Comparison of ENCODE assay signal across 1 cellular context in the genomic region with DNA sequence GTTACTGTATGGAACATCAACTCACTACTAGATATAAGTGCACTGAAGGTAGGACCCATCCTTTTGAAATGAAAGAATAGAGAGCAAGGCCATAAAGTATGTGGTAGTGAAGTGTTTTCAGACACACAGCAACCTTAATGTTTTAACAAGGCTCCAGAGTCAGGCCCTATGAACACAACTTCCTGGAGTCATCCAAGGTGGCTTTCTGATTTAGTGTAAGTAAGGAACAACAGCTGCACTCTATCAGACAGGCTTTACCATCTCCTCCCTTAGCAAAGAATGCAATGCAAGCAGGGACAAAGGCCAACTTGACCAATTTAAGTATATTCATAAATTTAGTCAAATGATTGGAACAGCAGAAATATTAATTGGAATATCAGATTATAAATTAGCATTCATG.
TF ChIP-seq lines count a peak whose summit lies in the region.

No MANE protein-coding gene starts in this region.

TF ChIP-seq in liver, 16 proteins besides CTCF, POLR2A, EP300 and RAD21:
- TF ChIP-seq, protein P1, sequence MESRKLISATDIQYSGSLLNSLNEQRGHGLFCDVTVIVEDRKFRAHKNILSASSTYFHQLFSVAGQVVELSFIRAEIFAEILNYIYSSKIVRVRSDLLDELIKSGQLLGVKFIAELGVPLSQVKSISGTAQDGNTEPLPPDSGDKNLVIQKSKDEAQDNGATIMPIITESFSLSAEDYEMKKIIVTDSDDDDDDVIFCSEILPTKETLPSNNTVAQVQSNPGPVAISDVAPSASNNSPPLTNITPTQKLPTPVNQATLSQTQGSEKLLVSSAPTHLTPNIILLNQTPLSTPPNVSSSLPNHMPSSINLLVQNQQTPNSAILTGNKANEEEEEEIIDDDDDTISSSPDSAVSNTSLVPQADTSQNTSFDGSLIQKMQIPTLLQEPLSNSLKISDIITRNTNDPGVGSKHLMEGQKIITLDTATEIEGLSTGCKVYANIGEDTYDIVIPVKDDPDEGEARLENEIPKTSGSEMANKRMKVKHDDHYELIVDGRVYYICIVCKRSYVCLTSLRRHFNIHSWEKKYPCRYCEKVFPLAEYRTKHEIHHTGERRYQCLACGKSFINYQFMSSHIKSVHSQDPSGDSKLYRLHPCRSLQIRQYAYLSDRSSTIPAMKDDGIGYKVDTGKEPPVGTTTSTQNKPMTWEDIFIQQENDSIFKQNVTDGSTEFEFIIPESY (IDR thresholded peaks at IDR 0.05) = no peak
- no peak for TF ChIP-seq YY1 (IDR thresholded peaks at IDR 0.05)
- no peak for TF ChIP-seq TAF1 (conservative IDR thresholded peaks at IDR 0.05)
- TF ChIP-seq FOXA1 (IDR thresholded peaks at IDR 0.05) = no peak
- no peak for TF ChIP-seq FOXA2 (IDR thresholded peaks at IDR 0.05)
- TF ChIP-seq MAX (IDR thresholded peaks at IDR 0.05) = no peak
- no peak for TF ChIP-seq EGR1 (IDR thresholded peaks at IDR 0.05; ENCODE audit: low read depth in 2 of 2)
- no peak for TF ChIP-seq RXRA (IDR thresholded peaks at IDR 0.05)
- TF ChIP-seq ATF3 (IDR thresholded peaks at IDR 0.05) = no peak
- TF ChIP-seq, protein P2, sequence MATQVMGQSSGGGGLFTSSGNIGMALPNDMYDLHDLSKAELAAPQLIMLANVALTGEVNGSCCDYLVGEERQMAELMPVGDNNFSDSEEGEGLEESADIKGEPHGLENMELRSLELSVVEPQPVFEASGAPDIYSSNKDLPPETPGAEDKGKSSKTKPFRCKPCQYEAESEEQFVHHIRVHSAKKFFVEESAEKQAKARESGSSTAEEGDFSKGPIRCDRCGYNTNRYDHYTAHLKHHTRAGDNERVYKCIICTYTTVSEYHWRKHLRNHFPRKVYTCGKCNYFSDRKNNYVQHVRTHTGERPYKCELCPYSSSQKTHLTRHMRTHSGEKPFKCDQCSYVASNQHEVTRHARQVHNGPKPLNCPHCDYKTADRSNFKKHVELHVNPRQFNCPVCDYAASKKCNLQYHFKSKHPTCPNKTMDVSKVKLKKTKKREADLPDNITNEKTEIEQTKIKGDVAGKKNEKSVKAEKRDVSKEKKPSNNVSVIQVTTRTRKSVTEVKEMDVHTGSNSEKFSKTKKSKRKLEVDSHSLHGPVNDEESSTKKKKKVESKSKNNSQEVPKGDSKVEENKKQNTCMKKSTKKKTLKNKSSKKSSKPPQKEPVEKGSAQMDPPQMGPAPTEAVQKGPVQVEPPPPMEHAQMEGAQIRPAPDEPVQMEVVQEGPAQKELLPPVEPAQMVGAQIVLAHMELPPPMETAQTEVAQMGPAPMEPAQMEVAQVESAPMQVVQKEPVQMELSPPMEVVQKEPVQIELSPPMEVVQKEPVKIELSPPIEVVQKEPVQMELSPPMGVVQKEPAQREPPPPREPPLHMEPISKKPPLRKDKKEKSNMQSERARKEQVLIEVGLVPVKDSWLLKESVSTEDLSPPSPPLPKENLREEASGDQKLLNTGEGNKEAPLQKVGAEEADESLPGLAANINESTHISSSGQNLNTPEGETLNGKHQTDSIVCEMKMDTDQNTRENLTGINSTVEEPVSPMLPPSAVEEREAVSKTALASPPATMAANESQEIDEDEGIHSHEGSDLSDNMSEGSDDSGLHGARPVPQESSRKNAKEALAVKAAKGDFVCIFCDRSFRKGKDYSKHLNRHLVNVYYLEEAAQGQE (IDR thresholded peaks at IDR 0.05) = no peak
- no peak for TF ChIP-seq GABPA (IDR thresholded peaks at IDR 0.05 in 1 of 2, conservative IDR thresholded peaks at IDR 0.05 in 1 of 2)
- TF ChIP-seq JUND (IDR thresholded peaks at IDR 0.05) = no peak
